Comparison of ENCODE assay signal across 8 cellular contexts in genomic region chr1:8985915-8986813, GRCh38. TPM values are rescaled to one million over a fixed set of nuclear protein-coding genes. Genes with fewer than 3 reads are reported as not detected.
A peak's percentile ranks its signal among the peaks of the same experiment; 100 is the strongest.
DNase-seq lines count a peak whose midpoint lies in the region; ATAC-seq and TF ChIP-seq lines count a peak whose summit lies in the region.

No MANE protein-coding gene starts in this region.

- H3K4me3 Mint-ChIP-seq in CD4-positive, CD25-positive, alpha-beta regulatory T cell = peak overlapping the region in 3 of 4 donors; percentile 71 to 74 (median 72)

- no peaks in the 10 kb centered on the region for H3K9me2 ChIP-seq in MM.1S (replicated peaks; ENCODE audit: insufficient read depth, low read length)

- no peak overlapping the region for H3K4me3 ChIP-seq in CD4-positive, CD25-positive, alpha-beta regulatory T cell (ENCODE audit: low read depth, low read length)
- no peak overlapping the region for H3K4me3 ChIP-seq in MM.1S (ENCODE audit: low read length)

- peaks cover 5 to 26% (median 17%) of the 10 kb centered on the region in 4 donors for H3K4me1 Mint-ChIP-seq in CD4-positive, CD25-positive, alpha-beta regulatory T cell

- no peak overlapping the region for H2AFZ ChIP-seq in MM.1S (ENCODE audit: low read length)

- H4K20me1 ChIP-seq in MM.1S (ENCODE audit: insufficient read depth, low read length) = no peaks in the 10 kb centered on the region

- H3K4me1 ChIP-seq in CD4-positive, CD25-positive, alpha-beta regulatory T cell (ENCODE audit: control insufficient read depth, insufficient read depth, low read length, poor library complexity, severe bottlenecking) = peaks cover 18% of the 10 kb centered on the region
- H3K4me1 ChIP-seq in MM.1S (ENCODE audit: low read length) = no peaks in the 10 kb centered on the region

- peak overlapping the region in 2 of 3 donors; percentile 84 to 85 for H3K27ac Mint-ChIP-seq in CD4-positive, CD25-positive, alpha-beta regulatory T cell

- H3K9me3 ChIP-seq in CD4-positive, CD25-positive, alpha-beta regulatory T cell (ENCODE audit: control insufficient read depth in 2 of 2, low read length in 2 of 2) = no peaks in the 10 kb centered on the region
- no peaks in the 10 kb centered on the region for H3K9me3 ChIP-seq in MM.1S (replicated peaks; ENCODE audit: insufficient read depth, low read length)

- no peaks in the 10 kb centered on the region for H3K9me3 Mint-ChIP-seq in CD4-positive, CD25-positive, alpha-beta regulatory T cell

- H3K36me3 ChIP-seq in CD4-positive, CD25-positive, alpha-beta regulatory T cell (ENCODE audit: control insufficient read depth, insufficient read depth, low read length) = no peaks in the 10 kb centered on the region
- no peaks in the 10 kb centered on the region for H3K36me3 ChIP-seq in MM.1S (replicated peaks; ENCODE audit: insufficient read depth, low read length)

- H3K27me3 ChIP-seq in CD4-positive, CD25-positive, alpha-beta regulatory T cell (ENCODE audit: control insufficient read depth, insufficient read depth, low read length) = no peaks in the 10 kb centered on the region
- H3K27me3 ChIP-seq in MM.1S (replicated peaks; ENCODE audit: insufficient read depth, low read length) = peaks cover 4% of the 10 kb centered on the region; the same call in 1 of the 2 replicates

- H3K27me3 Mint-ChIP-seq in CD4-positive, CD25-positive, alpha-beta regulatory T cell = peaks cover 17% of the 10 kb centered on the region

- no peaks in the 10 kb centered on the region for H3K36me3 Mint-ChIP-seq in CD4-positive, CD25-positive, alpha-beta regulatory T cell

- no peak for TF ChIP-seq CTCF in MM.1S (IDR thresholded peaks at IDR 0.05; ENCODE audit: low read length)

- H3K27ac ChIP-seq in CD4-positive, CD25-positive, alpha-beta regulatory T cell (ENCODE audit: insufficient read depth, low read length, poor library complexity, severe bottlenecking) = no peak overlapping the region
- no peak overlapping the region for H3K27ac ChIP-seq in MM.1S (ENCODE audit: low read length)

- H3K9ac ChIP-seq in MM.1S (ENCODE audit: low read length) = no peak overlapping the region

- DNase-seq in CD4-positive, CD25-positive, alpha-beta regulatory T cell = no peak
- DNase-seq in NCI-H226 (peak; percentile 96), dermis blood vessel endothelial cell (peak; percentile 98), mucosa of gallbladder (ENCODE audit: low spot score) (peak; percentile 86), GDM1 (lab: John Stamatoyannopoulos, UW) (no peak), MM.1S (no peak)
- DNase-seq in stimulated activated CD4-positive, alpha-beta T cell treated with anti-CD3 and anti-CD28 coated beads, Interleukin-2, amount 100 ng/mL, for 48 hours = no peak

- H3K79me2 ChIP-seq in MM.1S (ENCODE audit: low read length) = no peaks in the 10 kb centered on the region

- ATAC-seq in CD4-positive, CD25-positive, alpha-beta regulatory T cell (ENCODE audit: low read depth in 2 of 2) = no peak
- ATAC-seq in GM21723 (IDR thresholded peaks at IDR 0.05; ENCODE audit: unreplicated experiment) = no peak

- no peaks in the 10 kb centered on the region for H3F3A ChIP-seq in MM.1S (ENCODE audit: insufficient read depth, low read length)

- no peak overlapping the region for H3K4me2 ChIP-seq in MM.1S (ENCODE audit: low read depth, low read length)

RNA-seq across cellular contexts. Expression of gene SLC2A7, which starts 40.1 kb away (rescaled TPM):
- not detected for total RNA-seq in CD4-positive, CD25-positive, alpha-beta regulatory T cell
- not detected for polyA plus RNA-seq in CD4-positive, CD25-positive, alpha-beta regulatory T cell
- total RNA-seq in dermis blood vessel endothelial cell (0.17 TPM in 1 of 2 replicates, not detected in the other), mucosa of gallbladder (not detected)

RNA-seq across cellular contexts. Expression of gene CA6, which starts 40.5 kb away (rescaled TPM):
- not detected for total RNA-seq in CD4-positive, CD25-positive, alpha-beta regulatory T cell
- under 1 TPM in 2 of 4 donors, not detected in 2; 0.41 to 0.61 TPM for polyA plus RNA-seq in CD4-positive, CD25-positive, alpha-beta regulatory T cell
- total RNA-seq in dermis blood vessel endothelial cell (not detected in 2 replicates), mucosa of gallbladder (not detected)

Comparison
In these comparisons a context has a peak if more than half of its experiments do, and no peak if none do; other contexts are left out.
1. DNase-seq: peak in NCI-H226 (single experiment), dermis blood vessel endothelial cell (single experiment) and mucosa of gallbladder (single experiment); none in CD4-positive, CD25-positive, alpha-beta regulatory T cell (0 of 3), stimulated activated CD4-positive, alpha-beta T cell treated with anti-CD3 and anti-CD28 coated beads, Interleukin-2, amount 100 ng/mL, for 48 hours (0 of 2), GDM1 (single experiment) and MM.1S (single experiment).